1 cellular context compared by ENCODE assay signal in the genomic region with DNA sequence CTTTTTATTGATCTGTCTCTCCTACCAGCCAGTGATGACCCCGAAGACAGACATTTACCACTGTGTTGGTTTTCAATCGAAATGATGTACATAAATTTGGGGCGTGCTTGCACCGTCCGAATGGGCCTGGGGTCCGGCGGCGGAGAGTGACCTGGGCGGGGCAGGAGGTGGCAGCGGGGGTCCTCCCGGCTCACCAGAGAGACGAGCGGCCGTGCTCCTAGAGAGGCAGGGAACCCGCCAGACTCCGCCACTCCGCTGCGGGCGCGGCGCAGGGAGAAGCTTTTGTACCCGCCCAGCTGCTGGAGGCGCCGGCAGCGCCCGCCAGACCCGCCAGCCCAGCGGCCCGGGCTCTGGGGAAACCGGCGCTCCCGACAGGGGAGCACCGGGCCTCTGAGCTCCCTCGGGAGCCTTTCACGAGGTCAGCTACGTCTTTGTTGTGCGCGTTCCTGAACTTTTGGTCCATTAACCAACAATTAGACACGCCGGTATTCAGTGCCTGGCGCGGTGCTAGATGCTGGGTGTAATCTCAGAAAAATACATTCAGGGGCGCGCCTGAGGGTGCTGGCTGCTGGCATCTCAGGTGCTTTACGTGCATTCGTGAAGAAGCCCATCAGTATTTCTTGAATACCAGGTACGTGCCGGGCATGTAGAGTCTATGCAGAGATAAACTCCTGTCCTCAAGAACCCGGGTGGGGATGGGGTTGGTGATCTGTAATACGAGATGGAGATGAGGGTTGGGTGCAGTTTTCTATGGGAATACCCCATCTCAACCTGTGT.
TF ChIP-seq lines count a peak whose summit lies in the region.

A gene with protein sequence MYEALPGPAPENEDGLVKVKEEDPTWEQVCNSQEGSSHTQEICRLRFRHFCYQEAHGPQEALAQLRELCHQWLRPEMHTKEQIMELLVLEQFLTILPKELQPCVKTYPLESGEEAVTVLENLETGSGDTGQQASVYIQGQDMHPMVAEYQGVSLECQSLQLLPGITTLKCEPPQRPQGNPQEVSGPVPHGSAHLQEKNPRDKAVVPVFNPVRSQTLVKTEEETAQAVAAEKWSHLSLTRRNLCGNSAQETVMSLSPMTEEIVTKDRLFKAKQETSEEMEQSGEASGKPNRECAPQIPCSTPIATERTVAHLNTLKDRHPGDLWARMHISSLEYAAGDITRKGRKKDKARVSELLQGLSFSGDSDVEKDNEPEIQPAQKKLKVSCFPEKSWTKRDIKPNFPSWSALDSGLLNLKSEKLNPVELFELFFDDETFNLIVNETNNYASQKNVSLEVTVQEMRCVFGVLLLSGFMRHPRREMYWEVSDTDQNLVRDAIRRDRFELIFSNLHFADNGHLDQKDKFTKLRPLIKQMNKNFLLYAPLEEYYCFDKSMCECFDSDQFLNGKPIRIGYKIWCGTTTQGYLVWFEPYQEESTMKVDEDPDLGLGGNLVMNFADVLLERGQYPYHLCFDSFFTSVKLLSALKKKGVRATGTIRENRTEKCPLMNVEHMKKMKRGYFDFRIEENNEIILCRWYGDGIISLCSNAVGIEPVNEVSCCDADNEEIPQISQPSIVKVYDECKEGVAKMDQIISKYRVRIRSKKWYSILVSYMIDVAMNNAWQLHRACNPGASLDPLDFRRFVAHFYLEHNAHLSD (plus strand): TSS at position 285 of the 777 bp plus-strand sequence. CDS start 2,242 bp downstream, outside the sequence.

TF ChIP-seq in IMR-90, 13 proteins besides CTCF, POLR2A, EP300 and RAD21:
- no peak for TF ChIP-seq BHLHE40 (IDR thresholded peaks at IDR 0.05; ENCODE audit: low read depth, low read length)
- TF ChIP-seq FOS (IDR thresholded peaks at IDR 0.05; ENCODE audit: low read depth, low read length), result no peak
- TF ChIP-seq NFE2L2 (IDR thresholded peaks at IDR 0.05; ENCODE audit: low read depth, low read length), result no peak
- no peak for TF ChIP-seq MAFK (IDR thresholded peaks at IDR 0.05; ENCODE audit: low read depth, low read length)
- TF ChIP-seq RFX5 (IDR thresholded peaks at IDR 0.05; ENCODE audit: low read depth, low read length), result no peak
